9 cellular contexts compared by ENCODE assay signal in genomic region chr12:19482551-19483109, GRCh38. TPM values are rescaled to one million over a fixed set of nuclear protein-coding genes. Genes with fewer than 3 reads are reported as not detected.
DNase-seq lines count a peak whose midpoint lies in the region; ATAC-seq and TF ChIP-seq lines count a peak whose summit lies in the region.
"Had no signal": no experiment of that assay in that cellular context is flagged by ENCODE, and none has a peak within 500 bp of the region (broad histone marks: within the 10 kb centered on the region; RNA-seq: fewer than 3 reads in every experiment).

No MANE protein-coding gene starts in this region.

- CTCF ChIA-PET in SK-N-SH (lab: Yijun Ruan, JAX), result no interaction called here

- no peaks in the 10 kb centered on the region for H3K27me3 ChIP-seq in SK-N-SH (ENCODE audit: insufficient read depth)

- TF ChIP-seq RAD21 in SK-N-SH (IDR thresholded peaks at IDR 0.05; ENCODE audit: low read length), result no peak

- H3K79me2 ChIP-seq in SK-N-SH (ENCODE audit: insufficient read depth), result peaks cover 100% of the 10 kb centered on the region

- peaks cover 0 to 42% of the 10 kb centered on the region in 2 experiments for H3K36me3 ChIP-seq in SK-N-SH (replicated peaks in 1 of 2; ENCODE audit: control insufficient read depth in 1 of 2, insufficient read depth in 2 of 2, low read length in 1 of 2)

- peak; percentile 20 for DNase-seq in SK-N-SH
- DNase-seq in activated T-cell treated with anti-CD3 and anti-CD28 coated beads for 48 hours (ENCODE audit: low read depth), result peak; percentile 52
- peak; percentile 92 for DNase-seq in islet precursor cell
- peak; percentile 43 to 72 for DNase-seq in stimulated activated CD8-positive, alpha-beta memory T cell treated with anti-CD3 and anti-CD28 coated beads, Interleukin-7, amount 100 ng/mL, for 48 hours (ENCODE audit: extremely low read depth in 1 of 2, low read depth in 1 of 2)
- no peak for DNase-seq in foreskin fibroblast
- DNase-seq in NCI-H1436 treated with DMSO at 0.1 percent for 48 hours (lab: John Stamatoyannopoulos, UW), result no peak

- no peak for TF ChIP-seq EP300 in SK-N-SH (IDR thresholded peaks at IDR 0.05; ENCODE audit: borderline replicate concordance in 1 of 2, low read depth in 1 of 2, low read length in 1 of 2)

- POLR2A ChIA-PET in SK-N-SH (lab: Yijun Ruan, JAX), result no interaction called here

- no peak overlapping the region for H3K4me2 ChIP-seq in SK-N-SH
- H3K4me2 ChIP-seq: A549 had no signal

- ATAC-seq in SK-N-SH treated with all-trans-retinoic acid at 6 μM for 48 hours (no peak), HG03439 (IDR thresholded peaks at IDR 0.05; ENCODE audit: unreplicated experiment) (peak; percentile 84)

- H3K4me1 ChIP-seq in SK-N-SH (ENCODE audit: control insufficient read depth in 1 of 2, insufficient read depth in 2 of 2, low read depth in 1 of 2, low read length in 1 of 2), result peaks cover 0 to 8% of the 10 kb centered on the region in 2 experiments; a peak in 1 of 4 replicates
- H3K4me1 ChIP-seq: A549 had no signal

- no peak overlapping the region for H3K27ac ChIP-seq in SK-N-SH (ENCODE audit: low read depth in 2 of 2, low read length in 1 of 2)

- no peak overlapping the region for H2AFZ ChIP-seq in SK-N-SH (ENCODE audit: low read depth)

- TF ChIP-seq CTCF in SK-N-SH (IDR thresholded peaks at IDR 0.05) (no peak), foreskin fibroblast (IDR thresholded peaks at IDR 0.05; ENCODE audit: low read depth, low read length) (no peak)

- H3K9me3 ChIP-seq in SK-N-SH, result 0 out of 2 replicates have a peak, but pooled peaks cover 8% of the 10 kb centered on the region

- H3K4me3 ChIP-seq in SK-N-SH (ENCODE audit: low read depth in 2 of 2, low read length in 1 of 2) (no peak overlapping the region), foreskin fibroblast (ENCODE audit: low read depth in 1 of 2, low read length in 2 of 2) (no peak overlapping the region)
- H3K4me3 ChIP-seq: A549 had no signal

- H3F3A ChIP-seq in SK-N-SH (replicated peaks; ENCODE audit: insufficient read depth), result no peaks in the 10 kb centered on the region

- 97% methylated on average over 9 of the region's 9 CpGs for WGBS in SK-N-SH (ENCODE audit: low lambda C conversion rate)

- no peaks in the 10 kb centered on the region for H3K9me2 ChIP-seq in SK-N-SH

- no peak overlapping the region for H3K9ac ChIP-seq in SK-N-SH

- H4K20me1 ChIP-seq in SK-N-SH (ENCODE audit: insufficient read depth), result peaks cover 67% of the 10 kb centered on the region

TF ChIP-seq in SK-N-SH, 30 proteins besides CTCF, POLR2A, EP300 and RAD21:
- TF ChIP-seq USF1 (IDR thresholded peaks at IDR 0.05; ENCODE audit: borderline replicate concordance, low read depth), result no peak

TF ChIP-seq in SK-N-SH treated with all-trans-retinoic acid at 6 μM for 48 hours, 23 proteins besides CTCF, POLR2A, EP300 and RAD21:
- TF ChIP-seq RARB (CRISPR knock-in tag; IDR thresholded peaks at IDR 0.05), result no peak

RNA-seq across cellular contexts. Expression of gene AEBP2, which starts 43.3 kb away (rescaled TPM):
- polyA plus RNA-seq in SK-N-SH (2012; rRNA removed), result 10.4 and 17.2 TPM in 2 replicates
- polyA plus RNA-seq in SK-N-SH (2012; cell fraction: cytosol; rRNA removed), result 21.0 and 23.2 TPM in 2 replicates
- 7.9 and 12.2 TPM in 2 replicates for polyA plus RNA-seq in SK-N-SH (2012; cell fraction: nucleus; rRNA removed)

Comparison
In these comparisons a context has a peak if more than half of its experiments do, and no peak if none do; other contexts are left out.
1. DNase-seq: peak in SK-N-SH (single experiment), activated T-cell treated with anti-CD3 and anti-CD28 coated beads for 48 hours (single experiment), islet precursor cell (single experiment) and stimulated activated CD8-positive, alpha-beta memory T cell treated with anti-CD3 and anti-CD28 coated beads, Interleukin-7, amount 100 ng/mL, for 48 hours (2 of 2); none in foreskin fibroblast (0 of 2) and NCI-H1436 treated with DMSO at 0.1 percent for 48 hours (single experiment).